ENCODE assay signal across 8 cellular contexts in genomic region chr11:66288866-66289547, GRCh38. TPM values are rescaled to one million over a fixed set of nuclear protein-coding genes. Genes with fewer than 3 reads are reported as not detected.
DNase-seq lines count a peak whose midpoint lies in the region; ATAC-seq and TF ChIP-seq lines count a peak whose summit lies in the region.

Gene YIF1A (minus strand): TSS chr11:66289143. CDS start chr11:66288985, 158 bp downstream.

- peaks cover 20% of the 10 kb centered on the region for H3F3A ChIP-seq in PC-9 (ENCODE audit: insufficient read depth, low read depth)

- BruUV-seq in PC-9 (replicated peaks; lab: Mats Ljungman, UMichigan), result no TSS peak

- H3K9me3 ChIP-seq in PC-9 (ENCODE audit: insufficient read depth, low read depth), result no peaks in the 10 kb centered on the region
- H3K9me3 ChIP-seq in mucosa of descending colon, result no peaks in the 10 kb centered on the region

- ATAC-seq in GM21619 (IDR thresholded peaks at IDR 0.05; ENCODE audit: unreplicated experiment) (peak; percentile 87), mucosa of descending colon (peak; percentile 94)

- H3K4me1 ChIP-seq in PC-9 (replicated peaks; ENCODE audit: insufficient read depth) (peaks cover 19% of the 10 kb centered on the region), mucosa of descending colon (ENCODE audit: low read depth) (peaks cover 31% of the 10 kb centered on the region)

- CTCF ChIA-PET in PC-9 (lab: Charles Lee), result interaction anchor here (0.7 to 3.0 kb wide), 4 partner anchors 23 to 100 kb away, joined by 3 to 13 read pairs (median 4); partner anchors contain the start of gene RIN1

- H4K20me1 ChIP-seq in PC-9 (ENCODE audit: insufficient read depth), result peaks cover 14% of the 10 kb centered on the region

- peak within 1 kb of the TSS; percentile 91 for H3K4me3 ChIP-seq in Jurkat, Clone E6-1 (ENCODE audit: low read length)
- H3K4me3 ChIP-seq in PC-9 (peak within 1 kb of the TSS; percentile 96), mucosa of descending colon (peak within 1 kb of the TSS; percentile 86)

- H2AFZ ChIP-seq in PC-9, result peak within 1 kb of the TSS; percentile 81

- peaks cover 24% of the 10 kb centered on the region for H3K79me2 ChIP-seq in PC-9 (ENCODE audit: low read depth)

- H3K4me2 ChIP-seq in PC-9, result peak within 1 kb of the TSS; percentile 91

- H3K9me2 ChIP-seq in PC-9 (ENCODE audit: insufficient read depth), result no peaks in the 10 kb centered on the region

- H3K27ac ChIP-seq in PC-9 (peak within 1 kb of the TSS; percentile 71), epithelial cell of prostate (peak within 1 kb of the TSS; percentile 77)

- no peaks in the 10 kb centered on the region; the same call in 1 of the 2 replicates for H3K36me3 ChIP-seq in PC-9 (ENCODE audit: low read depth)
- H3K36me3 ChIP-seq in mucosa of descending colon (ENCODE audit: low read depth), result no peaks in the 10 kb centered on the region

- POLR2A ChIA-PET in PC-9 (lab: Charles Lee; ENCODE audit: unreplicated experiment), result interaction anchor here (0.5 to 1.6 kb wide), 13 partner anchors 22 to 666 kb away, joined by 3 to 35 read pairs (median 5); no protein-coding TSS in a partner anchor

- no peaks in the 10 kb centered on the region for H3K27me3 ChIP-seq in PC-9 (ENCODE audit: insufficient read depth, low read depth)

- TF ChIP-seq CTCF in PC-9 (conservative IDR thresholded peaks at IDR 0.05) (no peak), mucosa of descending colon (IDR thresholded peaks at IDR 0.05) (no peak)

- DNase-seq in DMS153 (lab: John Stamatoyannopoulos, UW) (peak; percentile 99), PC-9 (peak; percentile 99 to 100), epithelial cell of prostate (ENCODE audit: low read depth, low spot score) (peak; percentile 99), mucosa of descending colon (peak; percentile 97 to 99 (median 98))
- DNase-seq in Jurkat, Clone E6-1 (ENCODE audit: low read depth, low spot score), result peak; percentile 99
- peak; percentile 95 for DNase-seq in activated T-cell treated with anti-CD3 and anti-CD28 coated beads, Interleukin-2, amount 50 U/mL, for 1 hour
- peak; percentile 97 for DNase-seq in stimulated activated CD8-positive, alpha-beta memory T cell treated with anti-CD3 and anti-CD28 coated beads, Interleukin-4, amount 100 ng/mL, for 24 hours (ENCODE audit: low read depth)

- intact Hi-C loops in PC-9 (cut with micrococcal nuclease; ENCODE audit: unreplicated experiment), result loop anchor here (1.0 kb wide), 1 partner anchor 47 kb away; the partner anchor contains the start of gene RIN1
- intact Hi-C loops in mucosa of descending colon (cut with DNase I, micrococcal nuclease), result no loop called here

RNA-seq across cellular contexts. Expression of gene YIF1A, which starts in this region (rescaled TPM):
- polyA plus RNA-seq in Jurkat, Clone E6-1 (2012; ENCODE audit: insufficient read depth, insufficient read length), result 107 TPM
- total RNA-seq in PC-9 (2021) (81.8 and 84.8 TPM in 2 replicates), mucosa of descending colon (10 to 100 TPM; 66.1 to 93.5 (median 77.9) TPM)

Comparison
In these comparisons a context has a peak if more than half of its experiments do, and no peak if none do; other contexts are left out.
1. Peak in every context shown above with its lines: DNase-seq, ATAC-seq, H3K4me3 ChIP-seq and H3K27ac ChIP-seq.